ENCODE assay signal across 12 cellular contexts in genomic region chr17:38912221-38912813, GRCh38. TPM values are rescaled to one million over a fixed set of nuclear protein-coding genes. Genes with fewer than 3 reads are reported as not detected.
A peak's percentile ranks its signal among the peaks of the same experiment; 100 is the strongest.
DNase-seq lines count a peak whose midpoint lies in the region; ATAC-seq and TF ChIP-seq lines count a peak whose summit lies in the region.
"Had no signal": no experiment of that assay in that cellular context is flagged by ENCODE, and none has a peak within 500 bp of the region (broad histone marks: within the 10 kb centered on the region; RNA-seq: fewer than 3 reads in every experiment).

No MANE protein-coding gene starts in this region.

- H3K4me1 Mint-ChIP-seq in activated T-cell treated with anti-CD3 and anti-CD28 coated beads, Interleukin-2, amount 50 U/mL, for 24 hours (ENCODE audit: low read depth), result peaks cover 27% of the 10 kb centered on the region
- H3K4me1 Mint-ChIP-seq in activated T-cell treated with anti-CD3 and anti-CD28 coated beads, Interleukin-2, amount 50 U/mL, for 4 hours (ENCODE audit: low read depth), result peaks cover 11% of the 10 kb centered on the region
- H3K4me1 Mint-ChIP-seq in brain, result no peaks in the 10 kb centered on the region

- TF ChIP-seq POLR2A in right lobe of liver (IDR thresholded peaks at IDR 0.05), result no peak
- TF ChIP-seq POLR2A in tibial nerve (IDR thresholded peaks at IDR 0.05), result no peak

- H3K9me3 ChIP-seq in right lobe of liver (no peaks in the 10 kb centered on the region), tibial nerve (no peaks in the 10 kb centered on the region)
- H3K9me3 ChIP-seq: left lung had no signal

- TF ChIP-seq CTCF in brain (conservative IDR thresholded peaks at IDR 0.05) (no peak), right lobe of liver (IDR thresholded peaks at IDR 0.05) (no peak), tibial nerve (IDR thresholded peaks at IDR 0.05) (no peak)

- no peaks in the 10 kb centered on the region for H3K27me3 ChIP-seq in right lobe of liver
- no peaks in the 10 kb centered on the region for H3K27me3 ChIP-seq in tibial nerve
- H3K27me3 ChIP-seq: left lung had no signal

- intact Hi-C loops in right lobe of liver (cut with DNase I), result no loop called here

- H3K4me1 ChIP-seq in right lobe of liver (peaks cover 0 to 58% (median 24%) of the 10 kb centered on the region in 4 donors), tibial nerve (peaks cover 0 to 72% (median 15%) of the 10 kb centered on the region in 4 donors)

- H3K9me3 Mint-ChIP-seq in activated T-cell treated with anti-CD3 and anti-CD28 coated beads, Interleukin-2, amount 50 U/mL, for 24 hours, result no peaks in the 10 kb centered on the region
- no peaks in the 10 kb centered on the region for H3K9me3 Mint-ChIP-seq in activated T-cell treated with anti-CD3 and anti-CD28 coated beads, Interleukin-2, amount 50 U/mL, for 4 hours
- no peaks in the 10 kb centered on the region for H3K9me3 Mint-ChIP-seq in brain
- H3K9me3 Mint-ChIP-seq: dendritic cell treated with granulocyte-macrophage colony-stimulating factor and Interleukin-4, amounts not matched to agents 40 ng/mL and 50 ng/mL, for 4 days had no signal

- no peak overlapping the region for H3K4me3 ChIP-seq in right lobe of liver
- H3K4me3 ChIP-seq in tibial nerve, result no peak overlapping the region
- H3K4me3 ChIP-seq: left lung had no signal

- peak; percentile 20 for DNase-seq in activated T-cell treated with anti-CD3 and anti-CD28 coated beads, Interleukin-2, amount 50 U/mL, for 24 hours
- DNase-seq in activated T-cell treated with anti-CD3 and anti-CD28 coated beads, Interleukin-2, amount 50 U/mL, for 4 hours, result no peak
- DNase-seq in right lobe of liver (peak; percentile 59 to 94 (median 93)), tibial nerve (ENCODE audit: low spot score in 2 of 2) (peak in 1 of 2 donors; percentile 23), glomerular visceral epithelial cell (ENCODE audit: extremely low spot score) (no peak), NCI-H187 treated with DMSO at 0.1 percent for 48 hours (lab: John Stamatoyannopoulos, UW) (no peak)
- DNase-seq: activated CD4-positive, alpha-beta T cell treated with anti-CD3 and anti-CD28 coated beads for 1 hour; HCEC 1CT had no signal

- H3K36me3 ChIP-seq in right lobe of liver, result peaks cover 0 to 27% (median 11%) of the 10 kb centered on the region in 4 donors
- peaks cover 0 to 81% (median 20%) of the 10 kb centered on the region in 3 donors for H3K36me3 ChIP-seq in tibial nerve

- peak overlapping the region; percentile 81 for H3K27ac Mint-ChIP-seq in activated T-cell treated with anti-CD3 and anti-CD28 coated beads, Interleukin-2, amount 50 U/mL, for 24 hours
- peak overlapping the region in 3 of 5 experiments; percentile 43 to 78 (median 74) for H3K27ac Mint-ChIP-seq in brain

- TF ChIP-seq EP300 in tibial nerve (IDR thresholded peaks at IDR 0.05), result no peak

- no peak overlapping the region for H3K4me3 Mint-ChIP-seq in activated T-cell treated with anti-CD3 and anti-CD28 coated beads, Interleukin-2, amount 50 U/mL, for 24 hours
- no peak overlapping the region for H3K4me3 Mint-ChIP-seq in activated T-cell treated with anti-CD3 and anti-CD28 coated beads, Interleukin-2, amount 50 U/mL, for 4 hours
- no peak overlapping the region for H3K4me3 Mint-ChIP-seq in brain
- H3K4me3 Mint-ChIP-seq: dendritic cell treated with granulocyte-macrophage colony-stimulating factor and Interleukin-4, amounts not matched to agents 40 ng/mL and 50 ng/mL, for 4 days had no signal

- WGBS in right lobe of liver (ENCODE audit: insufficient coverage, low coverage, low lambda C conversion rate, missing lambda C conversion rate), result 15% methylated on average over 7 of the region's 13 CpGs
- 50 to 53% methylated on average over 10 to 13 of the region's 13 CpGs for WGBS in tibial nerve, 2 donors

- H3K36me3 Mint-ChIP-seq in activated T-cell treated with anti-CD3 and anti-CD28 coated beads, Interleukin-2, amount 50 U/mL, for 24 hours (ENCODE audit: low read depth), result peaks cover 86% of the 10 kb centered on the region
- H3K36me3 Mint-ChIP-seq in activated T-cell treated with anti-CD3 and anti-CD28 coated beads, Interleukin-2, amount 50 U/mL, for 4 hours (ENCODE audit: insufficient read depth), result peaks cover 24% of the 10 kb centered on the region
- H3K36me3 Mint-ChIP-seq in brain, result peaks cover 26% of the 10 kb centered on the region

- H3K27ac ChIP-seq in right lobe of liver, result peak overlapping the region in 1 of 3 donors; percentile 34
- peak overlapping the region in 3 of 4 donors; percentile 29 to 73 (median 56) for H3K27ac ChIP-seq in tibial nerve

- no peak for ATAC-seq in activated T-cell treated with anti-CD3 and anti-CD28 coated beads, Interleukin-2, amount 50 U/mL, for 4 hours
- ATAC-seq in right lobe of liver, result peak; percentile 74 to 95 (median 90)
- no peak for ATAC-seq in HG03354 (IDR thresholded peaks at IDR 0.05; ENCODE audit: poor library complexity, severe bottlenecking, unreplicated experiment)
- ATAC-seq: left lung had no signal

- H3K27me3 Mint-ChIP-seq in activated T-cell treated with anti-CD3 and anti-CD28 coated beads, Interleukin-2, amount 50 U/mL, for 24 hours, result no peaks in the 10 kb centered on the region
- H3K27me3 Mint-ChIP-seq in activated T-cell treated with anti-CD3 and anti-CD28 coated beads, Interleukin-2, amount 50 U/mL, for 4 hours (ENCODE audit: low read depth), result no peaks in the 10 kb centered on the region
- H3K27me3 Mint-ChIP-seq in brain, result no peaks in the 10 kb centered on the region
- H3K27me3 Mint-ChIP-seq: dendritic cell treated with granulocyte-macrophage colony-stimulating factor and Interleukin-4, amounts not matched to agents 40 ng/mL and 50 ng/mL, for 4 days had no signal

RNA-seq across cellular contexts. Expression of gene LASP1, which starts 42.5 kb away (rescaled TPM):
- 100 to 1,000 TPM in 1 of 3 donors, 10 to 100 TPM in 2; 74.7 to 109 (median 88.2) TPM for total RNA-seq in activated T-cell treated with anti-CD3 and anti-CD28 coated beads, Interleukin-2, amount 50 U/mL, for 4 hours
- polyA plus RNA-seq in brain (ENCODE audit: insufficient read depth, low read depth, low replicate concordance), result 108 TPM
- total RNA-seq in right lobe of liver, result 100 to 1,000 TPM in 2 of 6 experiments, 10 to 100 TPM in 4; 52.2 to 124 (median 84.8) TPM
- total RNA-seq in tibial nerve, result 100 to 1,000 TPM; 110 to 165 (median 137) TPM

RNA-seq across cellular contexts. Expression of gene FBXO47, which starts 54.9 kb away (rescaled TPM):
- under 1 TPM in 1 of 3 donors, not detected in 2; 0.08 TPM for total RNA-seq in activated T-cell treated with anti-CD3 and anti-CD28 coated beads, Interleukin-2, amount 50 U/mL, for 4 hours
- not detected for polyA plus RNA-seq in brain (ENCODE audit: insufficient read depth, low read depth, low replicate concordance)
- not detected for total RNA-seq in right lobe of liver
- total RNA-seq in tibial nerve, result not detected
- total RNA-seq: left lung had no signal

RNA-seq across cellular contexts. Expression of gene RPL23, which starts 58.8 kb away (rescaled TPM):
- 1,000 to 10,000 TPM; 2,350 to 2,556 (median 2,362) TPM for total RNA-seq in activated T-cell treated with anti-CD3 and anti-CD28 coated beads, Interleukin-2, amount 50 U/mL, for 4 hours
- 2,078 TPM for polyA plus RNA-seq in brain (ENCODE audit: insufficient read depth, low read depth, low replicate concordance)
- total RNA-seq in right lobe of liver, result 100 to 1,000 TPM; 389 to 609 (median 436) TPM
- total RNA-seq in tibial nerve, result 1,000 to 10,000 TPM; 1,112 to 1,642 (median 1,331) TPM

Comparison
In these comparisons a context has a peak if more than half of its experiments do, and no peak if none do; other contexts are left out.
1. DNase-seq: peak in activated T-cell treated with anti-CD3 and anti-CD28 coated beads, Interleukin-2, amount 50 U/mL, for 24 hours (single experiment) and right lobe of liver (3 of 3); none in activated T-cell treated with anti-CD3 and anti-CD28 coated beads, Interleukin-2, amount 50 U/mL, for 4 hours (single experiment), glomerular visceral epithelial cell (single experiment) and NCI-H187 treated with DMSO at 0.1 percent for 48 hours (single experiment).
2. ATAC-seq: peak in right lobe of liver (4 of 4); none in activated T-cell treated with anti-CD3 and anti-CD28 coated beads, Interleukin-2, amount 50 U/mL, for 4 hours (0 of 2) and HG03354 (single experiment).